Comparison of ENCODE assay signal across 30 cellular contexts in genomic region chr3:126568776-126569342, GRCh38. TPM values are rescaled to one million over a fixed set of nuclear protein-coding genes. Genes with fewer than 3 reads are reported as not detected.
"Had no signal": no experiment of that assay in that cellular context is flagged by ENCODE, and none has a peak within 500 bp of the region (broad histone marks: within the 10 kb centered on the region; RNA-seq: fewer than 3 reads in every experiment).

No MANE protein-coding gene starts in this region.

- H3K27me3 ChIP-seq: ascending aorta, body of pancreas, MG63 had no signal

- H3K27ac ChIP-seq: ascending aorta, body of pancreas, KMS-11, SK-N-MC, VCaP had no signal

- H3K9me3 ChIP-seq: ascending aorta, body of pancreas, MG63 had no signal

- H3K4me1 Mint-ChIP-seq: activated naive CD4-positive, alpha-beta T cell treated with anti-CD3 and anti-CD28 coated beads, Interleukin-2, amount 50 U/mL, for 24 hours; T-cell had no signal

- H3K9me3 Mint-ChIP-seq: activated CD8-positive, alpha-beta T cell treated with anti-CD3 and anti-CD28 coated beads for 36 hours; activated naive CD4-positive, alpha-beta T cell treated with anti-CD3 and anti-CD28 coated beads, Interleukin-2, amount 50 U/mL, for 24 hours; activated T-cell treated with anti-CD3 and anti-CD28 coated beads, Interleukin-2, amount 50 U/mL, for 24 hours; activated T-helper 1 cell treated with anti-CD3 and anti-CD28 coated beads, Interleukin-12 subunit alpha, Interleukin-12 subunit beta, Interleukin-2, Interleukin-4 antibody, amounts not matched to agents 30 ng/mL and 10 ng/mL and 1 ng/mL, durations not matched to agents 14 hours and 24 hours and 36 hours; T-cell had no signal

- ATAC-seq: activated CD8-positive, alpha-beta T cell treated with anti-CD3 and anti-CD28 coated beads for 36 hours; body of pancreas; T-cell had no signal

- H3K9ac ChIP-seq: KMS-11 had no signal

- DNase-seq: activated CD4-positive, CD25-positive, alpha-beta regulatory T cell; activated CD8-positive, alpha-beta T cell treated with anti-CD3 and anti-CD28 coated beads for 36 hours; activated effector memory CD4-positive, alpha-beta T cell treated with Interleukin-2 at 50 U/mL for 16 hours; activated naive CD4-positive, alpha-beta T cell; activated T-cell treated with anti-CD3 and anti-CD28 coated beads, Interleukin-2, amount 50 U/mL, for 24 hours; amniotic stem cell; body of pancreas; central memory CD4-positive, alpha-beta T cell; MG63; MV-4-11; NCI-H1092 treated with DMSO at 0.1 percent for 48 hours; NCI-H1417 treated with DMSO at 0.1 percent for 48 hours; NCI-H1694; NCI-H2029; NCI-H2107; NCI-H2171 treated with DMSO at 0.1 percent for 48 hours; NCI-H345; NCI-H510A; NCI-H82; T-helper 2 cell had no signal

- H3K4me1 ChIP-seq: ascending aorta, body of pancreas had no signal

- FAIRE-seq: bronchial epithelial cell had no signal

- H3K36me3 Mint-ChIP-seq: activated naive CD4-positive, alpha-beta T cell treated with anti-CD3 and anti-CD28 coated beads, Interleukin-2, amount 50 U/mL, for 24 hours; T-cell had no signal

- H3K4me3 ChIP-seq: ascending aorta, body of pancreas, MG63, SK-N-MC had no signal

- H3K27ac Mint-ChIP-seq: activated CD8-positive, alpha-beta T cell treated with anti-CD3 and anti-CD28 coated beads for 36 hours; activated naive CD4-positive, alpha-beta T cell treated with anti-CD3 and anti-CD28 coated beads, Interleukin-2, amount 50 U/mL, for 24 hours; activated T-cell treated with anti-CD3 and anti-CD28 coated beads, Interleukin-2, amount 50 U/mL, for 24 hours; activated T-helper 1 cell treated with anti-CD3 and anti-CD28 coated beads, Interleukin-12 subunit alpha, Interleukin-12 subunit beta, Interleukin-2, Interleukin-4 antibody, amounts not matched to agents 30 ng/mL and 10 ng/mL and 1 ng/mL, durations not matched to agents 14 hours and 24 hours and 36 hours; T-cell had no signal

- H3K36me3 ChIP-seq: ascending aorta, MG63 had no signal

- H3K4me3 Mint-ChIP-seq: activated CD8-positive, alpha-beta T cell treated with anti-CD3 and anti-CD28 coated beads for 36 hours; activated naive CD4-positive, alpha-beta T cell treated with anti-CD3 and anti-CD28 coated beads, Interleukin-2, amount 50 U/mL, for 24 hours; activated T-cell treated with anti-CD3 and anti-CD28 coated beads, Interleukin-2, amount 50 U/mL, for 24 hours; activated T-helper 1 cell treated with anti-CD3 and anti-CD28 coated beads, Interleukin-12 subunit alpha, Interleukin-12 subunit beta, Interleukin-2, Interleukin-4 antibody, amounts not matched to agents 30 ng/mL and 10 ng/mL and 1 ng/mL, durations not matched to agents 14 hours and 24 hours and 36 hours; T-cell had no signal

- H3K4me2 ChIP-seq: KMS-11 had no signal

RNA-seq across cellular contexts. Expression of gene C3orf22, which starts 10.1 kb away (rescaled TPM):
- total RNA-seq: activated CD8-positive, alpha-beta T cell treated with anti-CD3 and anti-CD28 coated beads for 36 hours; activated T-helper 1 cell treated with anti-CD3 and anti-CD28 coated beads, Interleukin-12 subunit alpha, Interleukin-12 subunit beta, Interleukin-2, Interleukin-4 antibody, amounts not matched to agents 30 ng/mL and 10 ng/mL and 1 ng/mL, durations not matched to agents 14 hours and 24 hours and 36 hours; ascending aorta; body of pancreas; bronchial epithelial cell; OCI-LY7; RPMI7951; T-cell had no signal

RNA-seq across cellular contexts. Expression of gene CHST13, which starts 44.9 kb away (rescaled TPM):
- total RNA-seq: activated CD8-positive, alpha-beta T cell treated with anti-CD3 and anti-CD28 coated beads for 36 hours; activated T-helper 1 cell treated with anti-CD3 and anti-CD28 coated beads, Interleukin-12 subunit alpha, Interleukin-12 subunit beta, Interleukin-2, Interleukin-4 antibody, amounts not matched to agents 30 ng/mL and 10 ng/mL and 1 ng/mL, durations not matched to agents 14 hours and 24 hours and 36 hours; ascending aorta; bronchial epithelial cell; OCI-LY7; RPMI7951 had no signal

RNA-seq across cellular contexts. Expression of gene UROC1, which starts 51.3 kb away (rescaled TPM):
- total RNA-seq: activated CD8-positive, alpha-beta T cell treated with anti-CD3 and anti-CD28 coated beads for 36 hours; activated T-helper 1 cell treated with anti-CD3 and anti-CD28 coated beads, Interleukin-12 subunit alpha, Interleukin-12 subunit beta, Interleukin-2, Interleukin-4 antibody, amounts not matched to agents 30 ng/mL and 10 ng/mL and 1 ng/mL, durations not matched to agents 14 hours and 24 hours and 36 hours; ascending aorta; body of pancreas; bronchial epithelial cell; RPMI7951 had no signal
